ENCODE assay signal across 7 cellular contexts in the genomic region with DNA sequence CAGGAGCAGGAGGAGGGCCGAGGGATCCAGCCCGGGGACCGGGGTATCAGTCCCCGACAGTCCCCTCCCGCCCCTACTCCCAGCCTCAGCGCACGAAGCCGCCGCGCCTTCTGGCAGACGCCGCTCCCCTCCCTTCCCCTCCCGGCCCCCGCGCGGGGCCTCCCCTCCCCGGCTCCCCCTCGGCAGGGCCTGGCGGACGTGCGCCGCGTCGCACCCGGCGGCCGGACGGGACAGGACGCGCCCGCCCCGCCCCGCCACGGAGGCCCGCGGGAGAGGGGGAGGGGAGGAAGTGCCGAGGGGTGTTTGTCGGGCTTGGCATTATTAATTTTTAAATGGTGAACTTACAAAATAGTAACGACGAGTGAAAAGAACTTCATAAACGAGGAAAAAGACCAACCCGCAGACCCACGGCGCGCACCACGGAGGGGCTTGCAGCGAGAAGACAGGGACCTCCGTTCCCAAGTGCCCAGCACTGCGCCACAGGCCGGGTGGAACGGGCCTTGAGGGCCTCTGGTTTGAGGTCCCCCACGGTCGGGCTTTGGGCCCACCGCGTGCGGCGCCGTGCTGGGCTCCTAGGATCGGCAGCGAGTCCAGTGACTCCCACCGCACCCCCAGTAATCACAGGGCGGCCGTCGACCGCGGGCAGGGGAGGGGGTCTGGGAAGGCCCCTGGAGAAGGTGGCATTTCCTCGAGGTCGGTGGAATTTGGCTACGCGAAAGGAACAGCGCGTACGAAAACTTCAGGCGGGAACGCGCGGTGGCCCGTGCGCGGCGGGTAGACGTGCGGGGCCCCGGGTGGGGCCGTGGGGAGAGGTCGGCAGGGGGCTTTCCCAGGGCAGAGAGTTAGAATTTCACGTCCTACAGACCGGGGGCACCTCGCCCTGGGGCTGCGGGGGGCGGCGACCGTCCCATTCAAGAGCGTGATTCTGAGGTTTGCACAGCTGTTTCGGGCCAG. TPM values are rescaled to one million over a fixed set of nuclear protein-coding genes. Genes with fewer than 3 reads are reported as not detected.
DNase-seq lines count a peak whose midpoint lies in the region; TF ChIP-seq lines count a peak whose summit lies in the region.

No MANE protein-coding gene starts in this region.

- peaks cover 38% of the 10 kb centered on the region for H3K4me1 Mint-ChIP-seq in HFFc6 (ENCODE audit: low read depth)
- H3K4me1 Mint-ChIP-seq in stimulated activated naive CD8-positive, alpha-beta T cell treated with anti-CD3 and anti-CD28 coated beads, Interleukin-15, Interleukin-2, amounts not matched to agents 100 ng/mL and 50 ng/mL, for 24 hours (ENCODE audit: low read depth): peaks cover 62% of the 10 kb centered on the region

- peak overlapping the region; percentile 99 for H3K27ac ChIP-seq in epithelial cell of prostate

- DNase-seq in HFFc6: peak; percentile 34
- peak; percentile 44 for DNase-seq in NCI-H2171 treated with DMSO at 0.1 percent for 48 hours (lab: John Stamatoyannopoulos, UW)
- DNase-seq in activated CD8-positive, alpha-beta memory T cell treated with anti-CD3 and anti-CD28 coated beads, Interleukin-2, amount 50 U/mL, for 4 hours: peak; percentile 64
- DNase-seq in epithelial cell of prostate (ENCODE audit: low read depth, low spot score): peak; percentile 41
- DNase-seq in middle frontal gyrus (ENCODE audit: extremely low spot score, low spot score): peak; percentile 30

- peak overlapping the region; percentile 94 for H3K4me3 Mint-ChIP-seq in HFFc6
- H3K4me3 Mint-ChIP-seq in stimulated activated naive CD8-positive, alpha-beta T cell treated with anti-CD3 and anti-CD28 coated beads, Interleukin-15, Interleukin-2, amounts not matched to agents 100 ng/mL and 50 ng/mL, for 24 hours: peak overlapping the region; percentile 88

- TF ChIP-seq CTCF in GM12874 (IDR thresholded peaks at IDR 0.05; ENCODE audit: insufficient read depth, low read depth, low read length): 0 out of 2 replicates have a peak, but pooled peaks have one; percentile 0
- TF ChIP-seq CTCF in HFFc6 (IDR thresholded peaks at IDR 0.05): 0 out of 2 replicates have a peak, but pooled peaks have one; percentile 11

- no peaks in the 10 kb centered on the region for H3K9me3 Mint-ChIP-seq in HFFc6
- no peaks in the 10 kb centered on the region for H3K9me3 Mint-ChIP-seq in stimulated activated naive CD8-positive, alpha-beta T cell treated with anti-CD3 and anti-CD28 coated beads, Interleukin-15, Interleukin-2, amounts not matched to agents 100 ng/mL and 50 ng/mL, for 24 hours

- peak overlapping the region; percentile 98 for H3K27ac Mint-ChIP-seq in HFFc6
- H3K27ac Mint-ChIP-seq in stimulated activated naive CD8-positive, alpha-beta T cell treated with anti-CD3 and anti-CD28 coated beads, Interleukin-15, Interleukin-2, amounts not matched to agents 100 ng/mL and 50 ng/mL, for 24 hours: peak overlapping the region; percentile 84

- H3K27me3 Mint-ChIP-seq in HFFc6 (ENCODE audit: insufficient read depth): no peaks in the 10 kb centered on the region; the same call in 1 of the 2 replicates
- peaks cover 5% of the 10 kb centered on the region for H3K27me3 Mint-ChIP-seq in stimulated activated naive CD8-positive, alpha-beta T cell treated with anti-CD3 and anti-CD28 coated beads, Interleukin-15, Interleukin-2, amounts not matched to agents 100 ng/mL and 50 ng/mL, for 24 hours

- peaks cover 4% of the 10 kb centered on the region; the same call in 1 of the 2 replicates for H3K36me3 Mint-ChIP-seq in HFFc6 (ENCODE audit: low read depth)
- peaks cover 7% of the 10 kb centered on the region for H3K36me3 Mint-ChIP-seq in stimulated activated naive CD8-positive, alpha-beta T cell treated with anti-CD3 and anti-CD28 coated beads, Interleukin-15, Interleukin-2, amounts not matched to agents 100 ng/mL and 50 ng/mL, for 24 hours (ENCODE audit: low read depth)

RNA-seq across cellular contexts. Expression of a gene that starts 1.0 kb away (rescaled TPM):
- total RNA-seq in HFFc6 (2021; fragmentation: NEBNext Ultra II Directional; extraction: Animal tissue kit (Norgen Biotek cat#: 25700)): 10 to 100 TPM; 72.0 to 82.0 (median 75.5) TPM

RNA-seq across cellular contexts. Expression of a gene that starts 16.6 kb away (rescaled TPM):
- under 1 TPM; 0.05 to 0.16 (median 0.11) TPM for total RNA-seq in HFFc6 (2021; fragmentation: NEBNext Ultra II Directional; extraction: Animal tissue kit (Norgen Biotek cat#: 25700))

RNA-seq across cellular contexts. Expression of a gene that starts 20.2 kb away (rescaled TPM):
- not detected for total RNA-seq in HFFc6 (2021; fragmentation: NEBNext Ultra II Directional; extraction: Animal tissue kit (Norgen Biotek cat#: 25700))

RNA-seq across cellular contexts. Expression of a gene that starts 42.1 kb away (rescaled TPM):
- not detected for total RNA-seq in HFFc6 (2021; fragmentation: NEBNext Ultra II Directional; extraction: Animal tissue kit (Norgen Biotek cat#: 25700))

Comparison
In these comparisons a context has a peak if more than half of its experiments do, and no peak if none do; other contexts are left out.
1. Peak in every context shown above with its lines: DNase-seq and H3K27ac ChIP-seq.